ENCODE assay signal across 18 cellular contexts in the genomic region with DNA sequence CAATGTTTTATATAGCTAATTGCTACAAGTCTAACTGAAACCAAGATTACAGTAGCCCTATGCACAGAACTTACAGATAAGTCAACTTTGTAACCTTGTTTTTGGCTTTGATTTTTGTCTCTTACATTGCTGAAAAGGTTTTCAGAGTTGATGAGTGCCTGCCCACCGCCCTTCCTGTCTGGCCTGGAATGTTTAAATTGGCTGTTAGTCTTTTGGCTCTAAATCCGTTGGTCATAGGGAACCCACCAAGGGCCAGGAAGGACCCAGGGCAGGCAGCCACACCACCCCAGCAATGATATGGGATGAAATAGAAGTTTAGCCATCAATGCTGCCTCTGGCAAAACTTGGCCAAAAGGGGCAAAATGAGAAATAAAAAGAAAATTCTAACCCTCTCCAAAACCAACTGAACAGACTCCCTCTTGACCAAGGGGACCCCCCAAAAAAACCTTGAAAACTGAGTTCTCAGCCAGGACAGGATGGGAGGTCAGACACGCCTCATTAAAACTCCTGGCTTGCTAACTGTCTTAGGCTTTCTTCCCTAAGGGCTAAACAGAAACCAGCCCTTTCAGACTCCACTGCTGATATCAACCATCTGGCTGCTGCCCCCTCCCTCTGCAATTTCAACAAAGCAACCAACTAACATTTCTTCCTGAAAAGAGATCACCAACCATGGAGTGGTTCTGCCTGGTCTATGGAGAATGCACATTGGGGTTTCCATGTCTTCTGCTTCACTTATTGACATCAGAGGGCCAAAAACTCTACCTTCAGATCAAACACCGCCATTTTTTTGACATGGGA.
A peak's percentile ranks its signal among the peaks of the same experiment; 100 is the strongest.
DNase-seq lines count a peak whose midpoint lies in the region; ATAC-seq and TF ChIP-seq lines count a peak whose summit lies in the region.
"Had no signal": no experiment of that assay in that cellular context is flagged by ENCODE, and none has a peak within 500 bp of the region (broad histone marks: within the 10 kb centered on the region; RNA-seq: fewer than 3 reads in every experiment).

No MANE protein-coding gene starts in this region.

- H3K27me3 Mint-ChIP-seq in GM23338 (ENCODE audit: insufficient read depth, low read depth, poor library complexity), result peaks cover 2% of the 10 kb centered on the region
- H3K27me3 Mint-ChIP-seq in activated T-cell treated with anti-CD3 and anti-CD28 coated beads, Interleukin-2, amount 50 U/mL, for 4 hours (ENCODE audit: low read depth), result no peaks in the 10 kb centered on the region

- no peaks in the 10 kb centered on the region for H3K4me1 ChIP-seq in A673 (ENCODE audit: insufficient read depth, low read length, poor library complexity, severe bottlenecking)
- H3K4me1 ChIP-seq in GM23338 (ENCODE audit: insufficient read depth), result no peaks in the 10 kb centered on the region

- DNase-seq in A673 (ENCODE audit: low spot score) (peak; percentile 8), GM23338 (ENCODE audit: low spot score) (peak; percentile 40), RPMI7951 (ENCODE audit: low read depth) (peak; percentile 57), kidney epithelial cell (ENCODE audit: low read depth) (no peak), SIG-M5 (lab: John Stamatoyannopoulos, UW) (no peak)
- DNase-seq in stimulated activated CD4-positive, alpha-beta T cell treated with anti-CD3 and anti-CD28 coated beads, Interleukin-15, amount 100 ng/mL, for 24 hours, result no peak
- no peak for DNase-seq in activated T-cell treated with anti-CD3 and anti-CD28 coated beads, Interleukin-2, amount 50 U/mL, for 4 hours
- DNase-seq: CD4-positive, alpha-beta T cell; DND-41; H7; NCI-H1436; NCI-H2081; NCI-H226; NCI-H526 treated with DMSO at 0.1 percent for 48 hours; NK-92 treated with Interleukin-12 subunit alpha and Interleukin-12 subunit beta, amount 100 ng/mL, for 24 hours; PC-9; Right ventricle myocardium superior had no signal

- no peak overlapping the region for H3K4me3 ChIP-seq in A673 (ENCODE audit: low read depth, low read length, poor library complexity, severe bottlenecking)
- H3K4me3 ChIP-seq in GM23338, result no peak overlapping the region
- no peak overlapping the region for H3K4me3 ChIP-seq in kidney epithelial cell (ENCODE audit: low read depth, low read length)
- H3K4me3 ChIP-seq: PC-9 had no signal

- no peaks in the 10 kb centered on the region for H3K9me2 ChIP-seq in GM23338 (ENCODE audit: insufficient read depth)

- BruUV-seq in A673 (replicated peaks; lab: Mats Ljungman, UMichigan), result no TSS peak

- intact Hi-C loops in A673 (cut with micrococcal nuclease; ENCODE audit: unreplicated experiment), result no loop called here

- peaks cover 10% of the 10 kb centered on the region for H3K27me3 ChIP-seq in A673 (replicated peaks; ENCODE audit: insufficient read depth, low read depth, low read length, poor library complexity)
- no peaks in the 10 kb centered on the region for H3K27me3 ChIP-seq in GM23338 (ENCODE audit: insufficient read depth)
- no peaks in the 10 kb centered on the region for H3K27me3 ChIP-seq in kidney epithelial cell (ENCODE audit: control insufficient read depth, insufficient read depth, low read length)

- H3K4me3 Mint-ChIP-seq in GM23338, result no peak overlapping the region
- H3K4me3 Mint-ChIP-seq in activated T-cell treated with anti-CD3 and anti-CD28 coated beads, Interleukin-2, amount 50 U/mL, for 4 hours, result no peak overlapping the region
- H3K4me3 Mint-ChIP-seq: B cell; CD4-positive, alpha-beta T cell had no signal

- H3K36me3 ChIP-seq in A673 (ENCODE audit: insufficient read depth, low read length, poor library complexity, severe bottlenecking) (no peaks in the 10 kb centered on the region), GM23338 (ENCODE audit: insufficient read depth) (no peaks in the 10 kb centered on the region), kidney epithelial cell (ENCODE audit: control insufficient read depth, insufficient read depth, low read length) (no peaks in the 10 kb centered on the region)

- peak overlapping the region; percentile 6; the same call in 1 of the 2 replicates for H3K27ac Mint-ChIP-seq in GM23338
- H3K27ac Mint-ChIP-seq: B cell; CD4-positive, alpha-beta T cell had no signal

- TF ChIP-seq CTCF in A673 (conservative IDR thresholded peaks at IDR 0.05; ENCODE audit: low read depth, low read length), result 0 out of 2 replicates have a peak, but pooled peaks have one; percentile 21
- peak in 1 of 2 experiments; percentile 44; a peak in 2 of 4 replicates for TF ChIP-seq CTCF in GM23338 (conservative IDR thresholded peaks at IDR 0.05; ENCODE audit: low read depth in 2 of 2)
- TF ChIP-seq CTCF in kidney epithelial cell (IDR thresholded peaks at IDR 0.05; ENCODE audit: insufficient read depth, low read length, poor library complexity, severe bottlenecking), result peak; percentile 14

- H4K20me1 ChIP-seq in GM23338 (replicated peaks; ENCODE audit: insufficient read depth), result no peaks in the 10 kb centered on the region

- no peaks in the 10 kb centered on the region for H3K9me3 ChIP-seq in A673 (ENCODE audit: low read depth, low read length, poor library complexity, severe bottlenecking)

- POLR2A ChIA-PET in A673 (lab: Charles Lee; ENCODE audit: low non-redundant PET), result no interaction called here

- H3K27ac ChIP-seq in A673 (ENCODE audit: low read depth, low read length, poor library complexity, severe bottlenecking), result no peak overlapping the region
- no peak overlapping the region for H3K27ac ChIP-seq in GM23338 (ENCODE audit: low read depth)
- H3K27ac ChIP-seq: PC-9 had no signal

- H3K4me1 Mint-ChIP-seq in GM23338, result peaks cover 25% of the 10 kb centered on the region
- H3K4me1 Mint-ChIP-seq in activated T-cell treated with anti-CD3 and anti-CD28 coated beads, Interleukin-2, amount 50 U/mL, for 4 hours (ENCODE audit: low read depth), result no peaks in the 10 kb centered on the region
- H3K4me1 Mint-ChIP-seq: B cell had no signal

- no peak overlapping the region for H3K4me2 ChIP-seq in GM23338
- H3K4me2 ChIP-seq: PC-9 had no signal

- H3K79me2 ChIP-seq in GM23338 (replicated peaks; ENCODE audit: insufficient read depth), result no peaks in the 10 kb centered on the region

- no peaks in the 10 kb centered on the region for H3K36me3 Mint-ChIP-seq in GM23338 (ENCODE audit: low read depth)
- H3K36me3 Mint-ChIP-seq in activated T-cell treated with anti-CD3 and anti-CD28 coated beads, Interleukin-2, amount 50 U/mL, for 4 hours (ENCODE audit: insufficient read depth), result no peaks in the 10 kb centered on the region

- H2AFZ ChIP-seq in GM23338, result no peak overlapping the region
- H2AFZ ChIP-seq: PC-9 had no signal

- H3K9me3 Mint-ChIP-seq in GM23338, result no peaks in the 10 kb centered on the region
- H3K9me3 Mint-ChIP-seq in activated T-cell treated with anti-CD3 and anti-CD28 coated beads, Interleukin-2, amount 50 U/mL, for 4 hours, result peaks cover 4% of the 10 kb centered on the region
- H3K9me3 Mint-ChIP-seq: CD4-positive, alpha-beta T cell had no signal

- peak; percentile 56 for ATAC-seq in GM23338
- no peak for ATAC-seq in activated T-cell treated with anti-CD3 and anti-CD28 coated beads, Interleukin-2, amount 50 U/mL, for 4 hours

- no peaks in the 10 kb centered on the region for H3F3A ChIP-seq in GM23338 (replicated peaks; ENCODE audit: low read depth)

- CTCF ChIA-PET in A673 (lab: Charles Lee), result no interaction called here

TF ChIP-seq in GM23338, 12 proteins besides CTCF, POLR2A, EP300 and RAD21 (continues in another document):
- TF ChIP-seq ZNF114 (CRISPR knock-in tag; IDR thresholded peaks at IDR 0.05), result no peak
- TF ChIP-seq, protein P1, sequence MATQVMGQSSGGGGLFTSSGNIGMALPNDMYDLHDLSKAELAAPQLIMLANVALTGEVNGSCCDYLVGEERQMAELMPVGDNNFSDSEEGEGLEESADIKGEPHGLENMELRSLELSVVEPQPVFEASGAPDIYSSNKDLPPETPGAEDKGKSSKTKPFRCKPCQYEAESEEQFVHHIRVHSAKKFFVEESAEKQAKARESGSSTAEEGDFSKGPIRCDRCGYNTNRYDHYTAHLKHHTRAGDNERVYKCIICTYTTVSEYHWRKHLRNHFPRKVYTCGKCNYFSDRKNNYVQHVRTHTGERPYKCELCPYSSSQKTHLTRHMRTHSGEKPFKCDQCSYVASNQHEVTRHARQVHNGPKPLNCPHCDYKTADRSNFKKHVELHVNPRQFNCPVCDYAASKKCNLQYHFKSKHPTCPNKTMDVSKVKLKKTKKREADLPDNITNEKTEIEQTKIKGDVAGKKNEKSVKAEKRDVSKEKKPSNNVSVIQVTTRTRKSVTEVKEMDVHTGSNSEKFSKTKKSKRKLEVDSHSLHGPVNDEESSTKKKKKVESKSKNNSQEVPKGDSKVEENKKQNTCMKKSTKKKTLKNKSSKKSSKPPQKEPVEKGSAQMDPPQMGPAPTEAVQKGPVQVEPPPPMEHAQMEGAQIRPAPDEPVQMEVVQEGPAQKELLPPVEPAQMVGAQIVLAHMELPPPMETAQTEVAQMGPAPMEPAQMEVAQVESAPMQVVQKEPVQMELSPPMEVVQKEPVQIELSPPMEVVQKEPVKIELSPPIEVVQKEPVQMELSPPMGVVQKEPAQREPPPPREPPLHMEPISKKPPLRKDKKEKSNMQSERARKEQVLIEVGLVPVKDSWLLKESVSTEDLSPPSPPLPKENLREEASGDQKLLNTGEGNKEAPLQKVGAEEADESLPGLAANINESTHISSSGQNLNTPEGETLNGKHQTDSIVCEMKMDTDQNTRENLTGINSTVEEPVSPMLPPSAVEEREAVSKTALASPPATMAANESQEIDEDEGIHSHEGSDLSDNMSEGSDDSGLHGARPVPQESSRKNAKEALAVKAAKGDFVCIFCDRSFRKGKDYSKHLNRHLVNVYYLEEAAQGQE (IDR thresholded peaks at IDR 0.05; ENCODE audit: unreplicated experiment), result no peak
- TF ChIP-seq STAT1 (IDR thresholded peaks at IDR 0.05; ENCODE audit: unreplicated experiment), result no peak
- no peak for TF ChIP-seq ZNF331 (CRISPR knock-in tag; IDR thresholded peaks at IDR 0.05; ENCODE audit: low read depth)
- no peak for TF ChIP-seq EZH2phosphoT487 (IDR thresholded peaks at IDR 0.05; ENCODE audit: unreplicated experiment)
- no peak for TF ChIP-seq JUNB (IDR thresholded peaks at IDR 0.05; ENCODE audit: unreplicated experiment)
- TF ChIP-seq CREB1 (CRISPR knock-in tag; IDR thresholded peaks at IDR 0.05; ENCODE audit: low read depth), result no peak
- TF ChIP-seq EZH2 (IDR thresholded peaks at IDR 0.05; ENCODE audit: low read depth, unreplicated experiment), result no peak

Comparison
In these comparisons a context has a peak if more than half of its experiments do, and no peak if none do; other contexts are left out.
1. DNase-seq: peak in A673 (single experiment), GM23338 (single experiment) and RPMI7951 (single experiment); none in kidney epithelial cell (single experiment), stimulated activated CD4-positive, alpha-beta T cell treated with anti-CD3 and anti-CD28 coated beads, Interleukin-15, amount 100 ng/mL, for 24 hours (single experiment), SIG-M5 (single experiment) and activated T-cell treated with anti-CD3 and anti-CD28 coated beads, Interleukin-2, amount 50 U/mL, for 4 hours (single experiment).